ENCODE assay signal across 17 cellular contexts in genomic region chr4:39323836-39324235, GRCh38. TPM values are rescaled to one million over a fixed set of nuclear protein-coding genes. Genes with fewer than 3 reads are reported as not detected.
DNase-seq lines count a peak whose midpoint lies in the region; FAIRE-seq and TF ChIP-seq lines count a peak whose summit lies in the region.
"Had no signal": no experiment of that assay in that cellular context is flagged by ENCODE, and none has a peak within 500 bp of the region (broad histone marks: within the 10 kb centered on the region; RNA-seq: fewer than 3 reads in every experiment).

No MANE protein-coding gene starts in this region.

- no peaks in the 10 kb centered on the region for H3K4me1 ChIP-seq in MM.1S (ENCODE audit: low read length)
- H3K4me1 ChIP-seq: BE2C, Peyer's patch had no signal

- H4K20me1 ChIP-seq in MM.1S (ENCODE audit: insufficient read depth, low read length) = no peaks in the 10 kb centered on the region

- no peak for TF ChIP-seq POLR2A in GM12891 (IDR thresholded peaks at IDR 0.05; ENCODE audit: low read depth, low read length)

- peaks cover 23% of the 10 kb centered on the region for H3K79me2 ChIP-seq in MM.1S (ENCODE audit: low read length)

- H3K9ac ChIP-seq in SK-N-MC (ENCODE audit: insufficient read length) = no peak overlapping the region
- H3K9ac ChIP-seq in MM.1S (ENCODE audit: low read length) = no peak overlapping the region

- H3K9me3 ChIP-seq in SK-N-MC (ENCODE audit: low read depth, low read length) = no peaks in the 10 kb centered on the region
- no peaks in the 10 kb centered on the region for H3K9me3 ChIP-seq in MM.1S (replicated peaks; ENCODE audit: insufficient read depth, low read length)
- H3K9me3 ChIP-seq: BE2C, HAP-1, Peyer's patch had no signal

- H3K27me3 ChIP-seq in dorsolateral prefrontal cortex (no peaks in the 10 kb centered on the region), layer of hippocampus (ENCODE audit: control insufficient read depth, insufficient read depth, low read length) (no peaks in the 10 kb centered on the region), MM.1S (replicated peaks; ENCODE audit: insufficient read depth, low read length) (no peaks in the 10 kb centered on the region)
- H3K27me3 ChIP-seq: BE2C, Peyer's patch had no signal

- FAIRE-seq in GM12891 (lab: Jason Lieb, UNC) = no peak
- FAIRE-seq: D721Med had no signal

- no peak overlapping the region for H2AFZ ChIP-seq in MM.1S (ENCODE audit: low read length)

- intact Hi-C loops in dorsolateral prefrontal cortex (cut with DNase I) = no loop called here

- H3K36me3 ChIP-seq in SK-N-MC (ENCODE audit: insufficient read depth, low read length) (peaks cover 88% of the 10 kb centered on the region), MM.1S (replicated peaks; ENCODE audit: insufficient read depth, low read length) (peaks cover 8% of the 10 kb centered on the region; the same call in 1 of the 2 replicates)

- DNase-seq in SK-N-MC (ENCODE audit: low read depth, low spot score) (no peak), dorsolateral prefrontal cortex (no peak), superior temporal gyrus (ENCODE audit: extremely low spot score) (peak; percentile 65), GM12891 (ENCODE audit: insufficient read length, low spot score) (no peak), MM.1S (no peak)
- DNase-seq in stimulated activated CD4-positive, alpha-beta T cell treated with anti-CD3 and anti-CD28 coated beads, Interleukin-1b, Interleukin-23, amount 100 ng/mL, for 48 hours = no peak
- DNase-seq: BE2C; CD4-positive, alpha-beta memory T cell; GF-D8; NCI-H1417 treated with DMSO at 0.1 percent for 48 hours; NCI-H2029; NCI-H510A treated with DMSO at 0.1 percent for 48 hours; Peyer's patch; Right ventricle myocardium superior had no signal

- H3K9me2 ChIP-seq in MM.1S (replicated peaks; ENCODE audit: insufficient read depth, low read length) = no peaks in the 10 kb centered on the region

- H3K27ac ChIP-seq in SK-N-MC (peak overlapping the region; percentile 10; the same call in 1 of the 2 replicates), dorsolateral prefrontal cortex (peak overlapping the region; percentile 53 to 97 (median 89)), layer of hippocampus (ENCODE audit: low read depth, low read length) (peak overlapping the region; percentile 76), MM.1S (ENCODE audit: low read length) (no peak overlapping the region)
- H3K27ac ChIP-seq: Peyer's patch had no signal

- no peak overlapping the region for H3K4me3 ChIP-seq in SK-N-MC
- H3K4me3 ChIP-seq in dorsolateral prefrontal cortex = peak overlapping the region in 1 of 59 donors; percentile 6
- H3K4me3 ChIP-seq in MM.1S (ENCODE audit: low read length) = no peak overlapping the region
- H3K4me3 ChIP-seq: HAP-1, Peyer's patch had no signal

- H3K4me2 ChIP-seq in MM.1S (ENCODE audit: low read depth, low read length) = no peak overlapping the region

- no peaks in the 10 kb centered on the region for H3F3A ChIP-seq in MM.1S (ENCODE audit: insufficient read depth, low read length)

- TF ChIP-seq CTCF in dorsolateral prefrontal cortex (IDR thresholded peaks at IDR 0.05 in 54 of 56, conservative IDR thresholded peaks at IDR 0.05 in 2 of 56; ENCODE audit: low read depth in 1 of 56, partially characterized antibody in 56 of 56) (no peak), MM.1S (IDR thresholded peaks at IDR 0.05; ENCODE audit: low read length) (no peak)

TF ChIP-seq in GM12891, 5 proteins besides CTCF, POLR2A, EP300 and RAD21:
- TF ChIP-seq POU2F2 (IDR thresholded peaks at IDR 0.05; ENCODE audit: low read depth, low read length) = no peak
- no peak for TF ChIP-seq PAX5 (IDR thresholded peaks at IDR 0.05; ENCODE audit: insufficient read depth, low read length, severe bottlenecking)
- no peak for TF ChIP-seq TAF1 (IDR thresholded peaks at IDR 0.05; ENCODE audit: low read depth, low read length)
- no peak for TF ChIP-seq POLR2AphosphoS5 (IDR thresholded peaks at IDR 0.05; ENCODE audit: low read depth, low read length)

RNA-seq across cellular contexts. Expression of gene RFC1, which starts 42.3 kb away (rescaled TPM):
- total RNA-seq in dorsolateral prefrontal cortex = 10 to 100 TPM; 30.5 to 73.5 (median 48.0) TPM
- polyA plus RNA-seq in GM12891 (2012; ENCODE audit: low read depth, missing spikeins) = 25.1 TPM
